9 cellular contexts compared by ENCODE assay signal in genomic region chr12:14417717-14418116, GRCh38. TPM values are rescaled to one million over a fixed set of nuclear protein-coding genes. Genes with fewer than 3 reads are reported as not detected.
DNase-seq lines count a peak whose midpoint lies in the region; ATAC-seq and TF ChIP-seq lines count a peak whose summit lies in the region.
"Had no signal": no experiment of that assay in that cellular context is flagged by ENCODE, and none has a peak within 500 bp of the region (broad histone marks: within the 10 kb centered on the region; RNA-seq: fewer than 3 reads in every experiment).

No MANE protein-coding gene starts in this region.

- H3K27me3 Mint-ChIP-seq in CD4-positive, CD25-positive, alpha-beta regulatory T cell, result no peaks in the 10 kb centered on the region

- intact Hi-C loops in right lobe of liver (cut with DNase I), result no loop called here

- TF ChIP-seq POLR2A in right lobe of liver (IDR thresholded peaks at IDR 0.05), result no peak

- peaks cover 42 to 70% (median 56%) of the 10 kb centered on the region in 4 donors for H3K4me1 Mint-ChIP-seq in CD4-positive, CD25-positive, alpha-beta regulatory T cell

- no peak for TF ChIP-seq CTCF in right lobe of liver (IDR thresholded peaks at IDR 0.05)

- H3K27ac Mint-ChIP-seq in CD4-positive, CD25-positive, alpha-beta regulatory T cell, result peak overlapping the region; percentile 60 to 92 (median 86)

- WGBS in right lobe of liver (ENCODE audit: insufficient coverage, low coverage, low lambda C conversion rate, missing lambda C conversion rate), result 61% methylated on average over 3 of the region's 3 CpGs

- H3K9me3 Mint-ChIP-seq in CD4-positive, CD25-positive, alpha-beta regulatory T cell, result peaks cover 0 to 17% (median 6%) of the 10 kb centered on the region in 7 donors

- in situ Hi-C loops in KBM-7 (cut with MboI; ENCODE audit: low pct_unique_long_range_greater_than_20kb, low sequenced_read_pairs), result no loop called here

- no peaks in the 10 kb centered on the region for H3K27me3 ChIP-seq in CD4-positive, CD25-positive, alpha-beta regulatory T cell (ENCODE audit: control insufficient read depth, insufficient read depth, low read length)
- H3K27me3 ChIP-seq in right lobe of liver, result no peaks in the 10 kb centered on the region

- peak overlapping the region; percentile 51 to 88 (median 82) for H3K4me3 Mint-ChIP-seq in CD4-positive, CD25-positive, alpha-beta regulatory T cell

- H3K4me1 ChIP-seq in CD4-positive, CD25-positive, alpha-beta regulatory T cell (ENCODE audit: control insufficient read depth, insufficient read depth, low read length, poor library complexity, severe bottlenecking), result peaks cover 41% of the 10 kb centered on the region
- peaks cover 0 to 42% (median 18%) of the 10 kb centered on the region in 4 donors for H3K4me1 ChIP-seq in right lobe of liver

- H3K36me3 Mint-ChIP-seq in CD4-positive, CD25-positive, alpha-beta regulatory T cell, result peaks cover 26% of the 10 kb centered on the region

- peaks cover 20% of the 10 kb centered on the region for H3K36me3 ChIP-seq in CD4-positive, CD25-positive, alpha-beta regulatory T cell (ENCODE audit: control insufficient read depth, insufficient read depth, low read length)
- no peaks in the 10 kb centered on the region for H3K36me3 ChIP-seq in right lobe of liver
- H3K36me3 ChIP-seq: thoracic aorta had no signal

- peaks cover 14 to 17% of the 10 kb centered on the region in 2 experiments for H3K9me3 ChIP-seq in CD4-positive, CD25-positive, alpha-beta regulatory T cell (ENCODE audit: control insufficient read depth in 2 of 2, low read length in 2 of 2)
- no peaks in the 10 kb centered on the region for H3K9me3 ChIP-seq in right lobe of liver

- peak overlapping the region; percentile 78 for H3K4me3 ChIP-seq in CD4-positive, CD25-positive, alpha-beta regulatory T cell (ENCODE audit: low read depth, low read length)
- H3K4me3 ChIP-seq in right lobe of liver, result no peak overlapping the region

- ATAC-seq in CD4-positive, CD25-positive, alpha-beta regulatory T cell (ENCODE audit: low read depth in 2 of 2), result peak; percentile 51 to 73
- ATAC-seq in right lobe of liver, result peak; percentile 59 to 64 (median 64)
- no peak for ATAC-seq in GM19397 (IDR thresholded peaks at IDR 0.05; ENCODE audit: unreplicated experiment)

- peak overlapping the region; percentile 71 for H3K27ac ChIP-seq in CD4-positive, CD25-positive, alpha-beta regulatory T cell (ENCODE audit: insufficient read depth, low read length, poor library complexity, severe bottlenecking)
- no peak overlapping the region for H3K27ac ChIP-seq in right lobe of liver
- H3K27ac ChIP-seq: thoracic aorta had no signal

- DNase-seq in CD4-positive, CD25-positive, alpha-beta regulatory T cell, result peak; percentile 57 to 87 (median 75)
- DNase-seq in KBM-7 (peak; percentile 55), right lobe of liver (peak in 1 of 3 donors; percentile 27), GM19238 (ENCODE audit: insufficient read length, low spot score) (no peak)
- DNase-seq in activated CD4-positive, alpha-beta T cell treated with anti-CD3 and anti-CD28 coated beads, Interleukin-2, amount 50 U/mL, for 4 hours, result peak; percentile 60 to 64
- DNase-seq in effector CD4-positive, alpha-beta T cell, result peak; percentile 60
- DNase-seq in stimulated activated CD4-positive, alpha-beta T cell treated with anti-CD3 and anti-CD28 coated beads, Interleukin-4, amount 100 ng/mL, for 4 hours, result peak; percentile 34 to 63

RNA-seq across cellular contexts. Expression of gene ATF7IP, which starts 52.2 kb away (rescaled TPM):
- 175 TPM for total RNA-seq in CD4-positive, CD25-positive, alpha-beta regulatory T cell
- polyA plus RNA-seq in CD4-positive, CD25-positive, alpha-beta regulatory T cell, result 100 to 1,000 TPM in 2 of 4 donors, 10 to 100 TPM in 2; 83.9 to 116 (median 95.0) TPM
- total RNA-seq in right lobe of liver, result 10 to 100 TPM; 17.5 to 33.6 (median 27.4) TPM
